ENCODE assay signal across 13 cellular contexts in genomic region chr3:153158961-153159735, GRCh38. TPM values are rescaled to one million over a fixed set of nuclear protein-coding genes. Genes with fewer than 3 reads are reported as not detected.
A peak's percentile ranks its signal among the peaks of the same experiment; 100 is the strongest.
DNase-seq lines count a peak whose midpoint lies in the region; ATAC-seq, FAIRE-seq and TF ChIP-seq lines count a peak whose summit lies in the region.
"Had no signal": no experiment of that assay in that cellular context is flagged by ENCODE, and none has a peak within 500 bp of the region (broad histone marks: within the 10 kb centered on the region; RNA-seq: fewer than 3 reads in every experiment).

No MANE protein-coding gene starts in this region.

- ATAC-seq in activated T-helper 17 cell treated with anti-CD3 and anti-CD28 coated beads, Interleukin-2, amount 50 U/mL, for 72 hours (replicated peaks) = no peak
- no peak for ATAC-seq in HG03280 (IDR thresholded peaks at IDR 0.05; ENCODE audit: unreplicated experiment)

- H3K27ac Mint-ChIP-seq in activated naive CD4-positive, alpha-beta T cell treated with anti-CD3 and anti-CD28 coated beads, Interleukin-2, amount 50 U/mL, for 24 hours = no peak overlapping the region
- peak overlapping the region; percentile 98 for H3K27ac Mint-ChIP-seq in activated T-helper 17 cell treated with anti-CD3 and anti-CD28 coated beads, Interleukin-2, amount 50 U/mL, for 72 hours

- H3K27me3 Mint-ChIP-seq in activated naive CD4-positive, alpha-beta T cell treated with anti-CD3 and anti-CD28 coated beads, Interleukin-2, amount 50 U/mL, for 24 hours = no peaks in the 10 kb centered on the region
- H3K27me3 Mint-ChIP-seq in activated T-helper 17 cell treated with anti-CD3 and anti-CD28 coated beads, Interleukin-2, amount 50 U/mL, for 72 hours = no peaks in the 10 kb centered on the region

- peaks cover 21% of the 10 kb centered on the region for H3K79me2 ChIP-seq in keratinocyte (ENCODE audit: control insufficient read depth, insufficient read depth, low read length)

- H3K4me1 ChIP-seq in keratinocyte (ENCODE audit: control insufficient read depth, extremely low read depth, insufficient read depth, low read length) (peaks cover 14% of the 10 kb centered on the region), vagina (peaks cover 15% of the 10 kb centered on the region)

- no peak for TF ChIP-seq POLR2A in vagina (IDR thresholded peaks at IDR 0.05)

- H3K36me3 ChIP-seq in keratinocyte (ENCODE audit: control insufficient read depth in 2 of 2, extremely low read depth in 1 of 2, insufficient read depth in 2 of 2, low read length in 2 of 2) (peaks cover 0 to 2% of the 10 kb centered on the region in 2 experiments), vagina (no peaks in the 10 kb centered on the region)

- H3K4me3 ChIP-seq in keratinocyte (ENCODE audit: control insufficient read depth in 2 of 3, extremely low read depth in 1 of 3, insufficient read depth in 2 of 3, low read depth in 1 of 3, low read length in 3 of 3) (no peak overlapping the region), vagina (no peak overlapping the region)

- peak; percentile 17 for FAIRE-seq in keratinocyte (lab: Jason Lieb, UNC)
- FAIRE-seq: G401.6 had no signal

- no peak for DNase-seq in activated naive CD4-positive, alpha-beta T cell treated with Interleukin-2 at 50 U/mL for 16 hours
- DNase-seq in keratinocyte (ENCODE audit: low read depth, low spot score) = no peak
- no peak for DNase-seq in vagina (ENCODE audit: extremely low spot score in 2 of 2)
- DNase-seq in H4 (ENCODE audit: low spot score) = no peak
- no peak for DNase-seq in caudate nucleus (lab: John Stamatoyannopoulos, UW)
- DNase-seq: islet precursor cell; KG1; stimulated activated CD4-positive, alpha-beta T cell treated with anti-CD3 and anti-CD28 coated beads, Interleukin-4, amount 100 ng/mL, for 1 hour had no signal

- no peaks in the 10 kb centered on the region for H3K9me1 ChIP-seq in keratinocyte (ENCODE audit: control insufficient read depth, extremely low read depth, insufficient read depth, low read length)

- no peaks in the 10 kb centered on the region for H3K9me3 Mint-ChIP-seq in activated naive CD4-positive, alpha-beta T cell treated with anti-CD3 and anti-CD28 coated beads, Interleukin-2, amount 50 U/mL, for 24 hours
- no peaks in the 10 kb centered on the region for H3K9me3 Mint-ChIP-seq in activated T-helper 17 cell treated with anti-CD3 and anti-CD28 coated beads, Interleukin-2, amount 50 U/mL, for 72 hours

- H2AFZ ChIP-seq in keratinocyte (ENCODE audit: control insufficient read depth, low read length) = peak overlapping the region; percentile 45

- H4K20me1 ChIP-seq in keratinocyte (ENCODE audit: control insufficient read depth, extremely low read depth, insufficient read depth, low read length) = peaks cover 6% of the 10 kb centered on the region

- peak overlapping the region; percentile 79 for H3K4me2 ChIP-seq in keratinocyte (ENCODE audit: control insufficient read depth, extremely low read depth, insufficient read depth, low read depth, low read length)

- peaks cover 14% of the 10 kb centered on the region for H3K4me1 Mint-ChIP-seq in activated naive CD4-positive, alpha-beta T cell treated with anti-CD3 and anti-CD28 coated beads, Interleukin-2, amount 50 U/mL, for 24 hours
- peaks cover 11% of the 10 kb centered on the region for H3K4me1 Mint-ChIP-seq in activated T-helper 17 cell treated with anti-CD3 and anti-CD28 coated beads, Interleukin-2, amount 50 U/mL, for 72 hours

- H3K9ac ChIP-seq in keratinocyte (ENCODE audit: control insufficient read depth, extremely low read depth, insufficient read depth, low read length) = peak overlapping the region; percentile 96

- peak overlapping the region; percentile 93 for H3K4me3 Mint-ChIP-seq in activated naive CD4-positive, alpha-beta T cell treated with anti-CD3 and anti-CD28 coated beads, Interleukin-2, amount 50 U/mL, for 24 hours
- H3K4me3 Mint-ChIP-seq in activated T-helper 17 cell treated with anti-CD3 and anti-CD28 coated beads, Interleukin-2, amount 50 U/mL, for 72 hours = peak overlapping the region; percentile 95

- dilution Hi-C loops in keratinocyte (cut with MboI; ENCODE audit: extremely low pct_ligation_motif_present, low sequenced_read_pairs) = no loop called here

- H3K36me3 Mint-ChIP-seq in activated naive CD4-positive, alpha-beta T cell treated with anti-CD3 and anti-CD28 coated beads, Interleukin-2, amount 50 U/mL, for 24 hours = no peaks in the 10 kb centered on the region
- H3K36me3 Mint-ChIP-seq in activated T-helper 17 cell treated with anti-CD3 and anti-CD28 coated beads, Interleukin-2, amount 50 U/mL, for 72 hours (ENCODE audit: low read depth) = peaks cover 28% of the 10 kb centered on the region

- H3K27me3 ChIP-seq in keratinocyte (ENCODE audit: control insufficient read depth, extremely low read depth, insufficient read depth, low read length) = no peaks in the 10 kb centered on the region
- H3K27me3 ChIP-seq in vagina = no peaks in the 10 kb centered on the region

- TF ChIP-seq CTCF in keratinocyte (optimal IDR thresholded peaks at IDR 0.05 in 1 of 3, IDR thresholded peaks at IDR 0.05 in 1 of 3, conservative IDR thresholded peaks at IDR 0.05 in 1 of 3; ENCODE audit: extremely low read depth in 1 of 3, insufficient read depth in 2 of 3, low read length in 3 of 3) = no peak
- TF ChIP-seq CTCF in vagina (IDR thresholded peaks at IDR 0.05) = no peak

- H3K27ac ChIP-seq in keratinocyte (ENCODE audit: control insufficient read depth, insufficient read depth, low read length) (peak overlapping the region; percentile 95), vagina (peak overlapping the region; percentile 92), caudate nucleus (ENCODE audit: low read depth, low read length) (no peak overlapping the region)
- H3K27ac ChIP-seq: SK-N-MC had no signal

- intact Hi-C loops in vagina (cut with DNase I) = no loop called here

- H3K9me3 ChIP-seq in keratinocyte (ENCODE audit: control insufficient read depth, low read depth, low read length) (no peaks in the 10 kb centered on the region), vagina (no peaks in the 10 kb centered on the region)

RNA-seq across cellular contexts. Expression of gene RAP2B, which starts 2.9 kb away (rescaled TPM):
- 10 to 100 TPM; 18.9 to 20.7 TPM for total RNA-seq in activated T-helper 17 cell treated with anti-CD3 and anti-CD28 coated beads, Interleukin-2, amount 50 U/mL, for 72 hours
- polyA plus RNA-seq in keratinocyte = 17.0 to 20.1 TPM (median 19.7 TPM) in 3 replicates
- polyA plus RNA-seq in keratinocyte (2011; ENCODE audit: low read depth) = 11.3 TPM
- 15.2 and 16.7 TPM in 2 replicates for polyA plus RNA-seq in keratinocyte (2011; cell fraction: cytosol; rRNA removed)
- 28.1 and 28.9 TPM in 2 replicates for polyA plus RNA-seq in keratinocyte (2011; cell fraction: nucleus; rRNA removed)
- polyA plus RNA-seq in keratinocyte (2012; ENCODE audit: low replicate concordance) = 22.5 and 24.8 TPM in 2 replicates
- polyA minus RNA-seq in keratinocyte = 20.7 to 42.1 TPM (median 37.9 TPM) in 3 replicates
- polyA minus RNA-seq in keratinocyte (2011; cell fraction: cytosol; rRNA and poly(A)+ RNA removed) = 94.8 TPM
- 52.3 and 72.3 TPM in 2 replicates for polyA minus RNA-seq in keratinocyte (2011; cell fraction: nucleus; rRNA and poly(A)+ RNA removed)
- total RNA-seq in vagina = 16.0 TPM
- 15.7 TPM in 2 replicates for total RNA-seq in H4 (2014; rRNA removed; shearing (Covaris generic))
